ENCODE assay signal across 8 cellular contexts in genomic region chr1:66925558-66925910, GRCh38. TPM values are rescaled to one million over a fixed set of nuclear protein-coding genes. Genes with fewer than 3 reads are reported as not detected.
DNase-seq lines count a peak whose midpoint lies in the region; ATAC-seq and TF ChIP-seq lines count a peak whose summit lies in the region.

No MANE protein-coding gene starts in this region.

- peak overlapping the region; percentile 83 for H3K9ac ChIP-seq in OCI-LY3 (ENCODE audit: low read length)

- TF ChIP-seq CTCF in OCI-LY3 (IDR thresholded peaks at IDR 0.05; ENCODE audit: low read depth, low read length) (no peak), esophagus muscularis mucosa (IDR thresholded peaks at IDR 0.05) (no peak), psoas muscle (IDR thresholded peaks at IDR 0.05) (no peak)

- no peaks in the 10 kb centered on the region for H3K36me3 ChIP-seq in OCI-LY3 (replicated peaks; ENCODE audit: low read depth, low read length)
- peaks cover 0 to under 1% (median 0%) of the 10 kb centered on the region in 4 donors for H3K36me3 ChIP-seq in esophagus muscularis mucosa
- H3K36me3 ChIP-seq in psoas muscle (ENCODE audit: insufficient read depth in 1 of 2, low read depth in 1 of 2): no peaks in the 10 kb centered on the region

- no peaks in the 10 kb centered on the region for H4K20me1 ChIP-seq in OCI-LY3 (ENCODE audit: insufficient read depth, low read length)

- CTCF ChIA-PET in activated CD4-positive, alpha-beta T cell treated with anti-CD3 and anti-CD28 coated beads for 36 hours (lab: Charles Lee): interaction anchor here (0.6 to 1.4 kb wide), 4 partner anchors 8 to 224 kb away, joined by 3 to 5 read pairs (median 4); no protein-coding TSS in a partner anchor

- WGBS in esophagus muscularis mucosa: 3% methylated on average over 11 of the region's 11 CpGs
- WGBS in psoas muscle, 3 donors: 4 to 6% (median 5%) methylated on average over 11 of the region's 11 CpGs

- H3K27ac Mint-ChIP-seq in activated CD4-positive, alpha-beta T cell treated with anti-CD3 and anti-CD28 coated beads for 36 hours: peak overlapping the region; percentile 92

- H3K9me3 ChIP-seq in OCI-LY3 (ENCODE audit: insufficient read depth, low read length) (no peaks in the 10 kb centered on the region), esophagus muscularis mucosa (no peaks in the 10 kb centered on the region), psoas muscle (no peaks in the 10 kb centered on the region)

- ATAC-seq in activated CD4-positive, alpha-beta T cell treated with anti-CD3 and anti-CD28 coated beads for 36 hours: peak; percentile 1
- ATAC-seq in psoas muscle: peak in 3 of 4 donors; percentile 0 to 4 (median 4)

- no peaks in the 10 kb centered on the region for H3K9me3 Mint-ChIP-seq in activated CD4-positive, alpha-beta T cell treated with anti-CD3 and anti-CD28 coated beads for 36 hours (ENCODE audit: low read depth)

- peak overlapping the region; percentile 64 for H3K27ac ChIP-seq in OCI-LY3 (ENCODE audit: low read length)
- peak overlapping the region; percentile 91 to 95 (median 92) for H3K27ac ChIP-seq in esophagus muscularis mucosa (replicated peaks in 1 of 4)
- peak overlapping the region; percentile 84 for H3K27ac ChIP-seq in psoas muscle

- H3K4me3 Mint-ChIP-seq in activated CD4-positive, alpha-beta T cell treated with anti-CD3 and anti-CD28 coated beads for 36 hours: peak overlapping the region; percentile 93

- POLR2A ChIA-PET in activated CD4-positive, alpha-beta T cell treated with anti-CD3 and anti-CD28 coated beads for 36 hours (lab: Charles Lee): interaction anchor here (0.6 kb wide), 1 partner anchor 287 kb away, joined by 3 read pairs; no protein-coding TSS in a partner anchor

- peaks cover 52% of the 10 kb centered on the region for H3K4me1 Mint-ChIP-seq in activated CD4-positive, alpha-beta T cell treated with anti-CD3 and anti-CD28 coated beads for 36 hours

- H3K79me2 ChIP-seq in OCI-LY3 (ENCODE audit: low read length): peaks cover 38% of the 10 kb centered on the region

- H3K27me3 Mint-ChIP-seq in activated CD4-positive, alpha-beta T cell treated with anti-CD3 and anti-CD28 coated beads for 36 hours: no peaks in the 10 kb centered on the region

- TF ChIP-seq POLR2A in esophagus muscularis mucosa (IDR thresholded peaks at IDR 0.05; ENCODE audit: low read depth): no peak

- H3K4me3 ChIP-seq in OCI-LY3 (ENCODE audit: low read length) (peak overlapping the region; percentile 94), esophagus muscularis mucosa (peak overlapping the region; percentile 82 to 86 (median 82)), psoas muscle (peak overlapping the region; percentile 88)

- DNase-seq in activated CD4-positive, alpha-beta T cell treated with anti-CD3 and anti-CD28 coated beads for 36 hours: no peak
- DNase-seq in activated CD4-positive, alpha-beta T cell treated with anti-CD3 and anti-CD28 coated beads for 4 hours: no peak
- DNase-seq in esophagus muscularis mucosa (ENCODE audit: extremely low spot score): no peak
- no peak for DNase-seq in psoas muscle
- DNase-seq in stimulated activated CD8-positive, alpha-beta memory T cell treated with anti-CD3 and anti-CD28 coated beads, Interleukin-4, amount 100 ng/mL, for 48 hours: no peak
- DNase-seq in SHP77 treated with DMSO at 0.1 percent for 48 hours (lab: John Stamatoyannopoulos, UW): no peak
- DNase-seq in stimulated activated CD4-positive, alpha-beta T cell treated with anti-CD3 and anti-CD28 coated beads, Interleukin-15, amount 100 ng/mL, for 24 hours: no peak

- peak overlapping the region; percentile 85 for H3K4me2 ChIP-seq in OCI-LY3 (ENCODE audit: low read length)

- intact Hi-C loops in activated CD4-positive, alpha-beta T cell treated with anti-CD3 and anti-CD28 coated beads for 36 hours (cut with DNase I, micrococcal nuclease): loop anchor here (1.0 to 10.0 kb wide), 9 partner anchors 129 to 1661 kb away; partner anchors contain the start of genes GADD45A (in 1 of the 2), LEPR (in 1 of the 2), LEPROT (in 1 of the 2) and SERBP1 (in 1 of the 2)
- intact Hi-C loops in esophagus muscularis mucosa (cut with DNase I) (no loop called here), psoas muscle (cut with DNase I) (loop anchor here (10.0 kb wide), 1 partner anchor 161 kb away; no protein-coding TSS in a partner anchor)

- no peak for TF ChIP-seq EP300 in esophagus muscularis mucosa (IDR thresholded peaks at IDR 0.05)

- H3K4me1 ChIP-seq in OCI-LY3 (ENCODE audit: low read length) (peaks cover 27% of the 10 kb centered on the region), esophagus muscularis mucosa (peaks cover 24 to 49% (median 39%) of the 10 kb centered on the region in 4 donors), psoas muscle (peaks cover 30% of the 10 kb centered on the region)

- peak overlapping the region; percentile 82 for H2AFZ ChIP-seq in OCI-LY3 (ENCODE audit: low read depth, low read length)

- H3K36me3 Mint-ChIP-seq in activated CD4-positive, alpha-beta T cell treated with anti-CD3 and anti-CD28 coated beads for 36 hours (ENCODE audit: low read depth): peaks cover 9% of the 10 kb centered on the region

- H3K27me3 ChIP-seq in OCI-LY3 (ENCODE audit: low read depth, low read length) (no peaks in the 10 kb centered on the region), esophagus muscularis mucosa (no peaks in the 10 kb centered on the region), psoas muscle (ENCODE audit: insufficient read depth in 3 of 3, low read length in 2 of 3) (no peaks in the 10 kb centered on the region)

RNA-seq across cellular contexts. Expression of gene MIER1, which starts 0.7 kb away (rescaled TPM):
- 10 to 100 TPM; 49.7 to 51.5 TPM for total RNA-seq in activated CD4-positive, alpha-beta T cell treated with anti-CD3 and anti-CD28 coated beads for 36 hours
- total RNA-seq in esophagus muscularis mucosa (10 to 100 TPM; 39.4 to 56.5 (median 49.2) TPM), psoas muscle (10 to 100 TPM; 12.9 to 18.9 (median 15.2) TPM)
- polyA plus RNA-seq in psoas muscle: 10 to 100 TPM in 2 of 3 donors, 1 to 10 TPM in 1; 6.4 to 13.1 (median 10.5) TPM

RNA-seq across cellular contexts. Expression of gene DNAI4, which starts 0.9 kb away (rescaled TPM):
- 1 to 10 TPM in 1 of 2 experiments, under 1 TPM in 1; 0.87 to 3.6 TPM for total RNA-seq in activated CD4-positive, alpha-beta T cell treated with anti-CD3 and anti-CD28 coated beads for 36 hours
- 1 to 10 TPM; 4.9 to 6.2 (median 5.5) TPM for total RNA-seq in esophagus muscularis mucosa
- 1 to 10 TPM; 4.5 to 6.5 (median 5.3) TPM for total RNA-seq in psoas muscle
- polyA plus RNA-seq in psoas muscle: under 1 TPM; 0.18 to 0.43 (median 0.21) TPM
